ENCODE assay signal across 29 cellular contexts in the genomic region with DNA sequence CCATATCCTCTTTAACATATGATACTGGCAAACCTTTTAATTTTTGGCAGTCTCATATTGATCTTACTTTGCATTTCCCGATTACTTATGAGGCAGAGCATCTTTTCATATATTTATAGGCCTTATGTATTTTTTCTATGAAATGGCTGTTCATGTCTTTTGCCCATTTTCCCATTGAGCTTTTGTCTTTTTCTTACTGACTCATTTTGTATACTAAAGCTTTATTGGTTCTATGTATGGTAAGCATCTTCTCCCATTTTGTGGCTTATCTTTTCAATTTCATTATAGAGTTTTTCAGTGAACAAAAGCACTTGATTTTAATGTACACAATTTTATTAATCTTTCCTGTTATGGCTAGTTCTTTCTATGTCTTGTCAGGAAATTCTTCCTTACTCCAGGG.
"Had no signal": no experiment of that assay in that cellular context is flagged by ENCODE, and none has a peak within 500 bp of the region (broad histone marks: within the 10 kb centered on the region; RNA-seq: fewer than 3 reads in every experiment).

No MANE protein-coding gene starts in this region.

- H3K27ac ChIP-seq: stomach, suprapubic skin, testis, thoracic aorta, thyroid gland, tibial artery, tibial nerve, transverse colon, upper lobe of left lung, upper lobe of right lung, uterus, vagina had no signal

- H3K36me3 Mint-ChIP-seq: stimulated activated effector memory CD8-positive, alpha-beta T cell treated with anti-CD3 and anti-CD28 coated beads, Interleukin-12 subunit alpha, Interleukin-12 subunit beta, amount 100 ng/mL, for 72 hours; stimulated activated memory B cell treated with anti-CD40 and anti-IgM and Interleukin-4, amounts not matched to agents 10 μg/mL and 1 μg/mL and 100 μg/mL, for 72 hours had no signal

- H3K36me3 ChIP-seq: stomach, suprapubic skin, thoracic aorta, thyroid gland, tibial artery, tibial nerve, transverse colon, upper lobe of left lung, upper lobe of right lung, uterus, vagina had no signal

- FAIRE-seq: urothelium cell line had no signal

- ATAC-seq: stimulated activated effector memory CD8-positive, alpha-beta T cell treated with anti-CD3 and anti-CD28 coated beads, Interleukin-12 subunit alpha, Interleukin-12 subunit beta, amount 100 ng/mL, for 72 hours; stimulated activated memory B cell treated with anti-CD40 and anti-IgM and Interleukin-4, amounts not matched to agents 10 μg/mL and 1 μg/mL and 100 μg/mL, for 72 hours; stimulated activated naive B cell treated with anti-CD40 and anti-IgM and Interleukin-4, amounts not matched to agents 10 μg/mL and 1 μg/mL and 100 μg/mL, for 72 hours; stimulated activated naive CD8-positive, alpha-beta T cell treated with anti-CD3 and anti-CD28 coated beads, Interleukin-15, amount 100 ng/mL, for 72 hours; stimulated activated naive CD8-positive, alpha-beta T cell treated with anti-CD3 and anti-CD28 coated beads, Interleukin-15, Interleukin-2, amounts not matched to agents 100 U/mL and 50 U/mL, for 24 hours; upper lobe of right lung had no signal

- H3K27ac Mint-ChIP-seq: stimulated activated effector memory CD8-positive, alpha-beta T cell treated with anti-CD3 and anti-CD28 coated beads, Interleukin-12 subunit alpha, Interleukin-12 subunit beta, amount 100 ng/mL, for 72 hours; stimulated activated memory B cell treated with anti-CD40 and anti-IgM and Interleukin-4, amounts not matched to agents 10 μg/mL and 1 μg/mL and 100 μg/mL, for 72 hours; stimulated activated naive B cell treated with anti-CD40 and anti-IgM and Interleukin-4, amounts not matched to agents 10 μg/mL and 1 μg/mL and 100 μg/mL, for 72 hours; stimulated activated naive CD8-positive, alpha-beta T cell treated with anti-CD3 and anti-CD28 coated beads, Interleukin-15, Interleukin-2, amounts not matched to agents 100 ng/mL and 50 ng/mL, for 24 hours; type B pancreatic cell had no signal

- DNase-seq: stimulated activated CD4-positive, alpha-beta T cell treated with anti-CD3 and anti-CD28 coated beads, Interleukin-2, amount 100 ng/mL, for 48 hours; stimulated activated CD4-positive, alpha-beta T cell treated with anti-CD3 and anti-CD28 coated beads, Interleukin-4, amount 100 ng/mL, for 1 hour; stimulated activated CD4-positive, alpha-beta T cell treated with anti-CD3 and anti-CD28 coated beads, Interleukin-4, amount 100 ng/mL, for 24 hours; stimulated activated CD4-positive, alpha-beta T cell treated with anti-CD3 and anti-CD28 coated beads, Interleukin-4, amount 100 ng/mL, for 4 hours; stimulated activated CD8-positive, alpha-beta memory T cell treated with anti-CD3 and anti-CD28 coated beads, Interleukin-4, amount 100 ng/mL, for 48 hours; stimulated activated naive B cell treated with anti-CD40 and anti-IgM and Interleukin-4, amounts not matched to agents 10 μg/mL and 1 μg/mL and 100 μg/mL, for 72 hours; stimulated activated naive CD4-positive, alpha-beta T cell; stimulated activated naive CD4-positive, alpha-beta T cell treated with Interleukin-2 at 50 U/mL for 16 hours; stimulated activated naive CD8-positive, alpha-beta T cell treated with anti-CD3 and anti-CD28 coated beads, Interleukin-15, amount 100 ng/mL, for 72 hours; stimulated activated naive CD8-positive, alpha-beta T cell treated with anti-CD3 and anti-CD28 coated beads, Interleukin-15, Interleukin-2, amounts not matched to agents 100 U/mL and 50 U/mL, for 24 hours; stomach; substantia nigra; testis; thyroid gland; tibial artery; transverse colon; trophoblast cell; upper lobe of left lung; upper lobe of right lung; uterus had no signal

- H3K27me3 Mint-ChIP-seq: type B pancreatic cell had no signal

- H3K27me3 ChIP-seq: stomach, suprapubic skin, testis, thyroid gland, tibial artery, tibial nerve, transverse colon, upper lobe of left lung, upper lobe of right lung, uterus, vagina had no signal

- H3K4me3 Mint-ChIP-seq: stimulated activated effector memory CD8-positive, alpha-beta T cell treated with anti-CD3 and anti-CD28 coated beads, Interleukin-12 subunit alpha, Interleukin-12 subunit beta, amount 100 ng/mL, for 72 hours; stimulated activated memory B cell treated with anti-CD40 and anti-IgM and Interleukin-4, amounts not matched to agents 10 μg/mL and 1 μg/mL and 100 μg/mL, for 72 hours; stimulated activated naive B cell treated with anti-CD40 and anti-IgM and Interleukin-4, amounts not matched to agents 10 μg/mL and 1 μg/mL and 100 μg/mL, for 72 hours; stimulated activated naive CD8-positive, alpha-beta T cell treated with anti-CD3 and anti-CD28 coated beads, Interleukin-15, amount 100 ng/mL, for 72 hours; stimulated activated naive CD8-positive, alpha-beta T cell treated with anti-CD3 and anti-CD28 coated beads, Interleukin-15, Interleukin-2, amounts not matched to agents 100 ng/mL and 50 ng/mL, for 24 hours; type B pancreatic cell had no signal

- H3K4me1 ChIP-seq: testis, tibial nerve, transverse colon, upper lobe of right lung, uterus had no signal

- H3K4me1 Mint-ChIP-seq: stimulated activated effector memory CD8-positive, alpha-beta T cell treated with anti-CD3 and anti-CD28 coated beads, Interleukin-12 subunit alpha, Interleukin-12 subunit beta, amount 100 ng/mL, for 72 hours; stimulated activated memory B cell treated with anti-CD40 and anti-IgM and Interleukin-4, amounts not matched to agents 10 μg/mL and 1 μg/mL and 100 μg/mL, for 72 hours; stimulated activated naive CD8-positive, alpha-beta T cell treated with anti-CD3 and anti-CD28 coated beads, Interleukin-15, amount 100 ng/mL, for 72 hours had no signal

- H3K9me3 Mint-ChIP-seq: stimulated activated effector memory CD8-positive, alpha-beta T cell treated with anti-CD3 and anti-CD28 coated beads, Interleukin-12 subunit alpha, Interleukin-12 subunit beta, amount 100 ng/mL, for 72 hours; stimulated activated naive B cell treated with anti-CD40 and anti-IgM and Interleukin-4, amounts not matched to agents 10 μg/mL and 1 μg/mL and 100 μg/mL, for 72 hours; stimulated activated naive CD8-positive, alpha-beta T cell treated with anti-CD3 and anti-CD28 coated beads, Interleukin-15, Interleukin-2, amounts not matched to agents 100 ng/mL and 50 ng/mL, for 24 hours had no signal

- H3K9me3 ChIP-seq: stomach, suprapubic skin, testis, thoracic aorta, thyroid gland, tibial artery, tibial nerve, transverse colon, upper lobe of left lung, upper lobe of right lung, uterus, vagina had no signal

- H3K4me3 ChIP-seq: stomach, suprapubic skin, testis, thoracic aorta, thyroid gland, tibial artery, tibial nerve, transverse colon, upper lobe of left lung, upper lobe of right lung, uterus, vagina had no signal
